In genomic region chr7:83324596-83324995, GRCh38 we compare ENCODE assay signal across 3 cellular contexts.
"Had no signal": no experiment of that assay in that cellular context is flagged by ENCODE, and none has a peak within 500 bp of the region (broad histone marks: within the 10 kb centered on the region; RNA-seq: fewer than 3 reads in every experiment).

No MANE protein-coding gene starts in this region.

- H3K4me3 ChIP-seq: GM12878 had no signal

- DNase-seq: GDM1, GF-D8 had no signal
